25 cellular contexts compared by ENCODE assay signal in the genomic region with DNA sequence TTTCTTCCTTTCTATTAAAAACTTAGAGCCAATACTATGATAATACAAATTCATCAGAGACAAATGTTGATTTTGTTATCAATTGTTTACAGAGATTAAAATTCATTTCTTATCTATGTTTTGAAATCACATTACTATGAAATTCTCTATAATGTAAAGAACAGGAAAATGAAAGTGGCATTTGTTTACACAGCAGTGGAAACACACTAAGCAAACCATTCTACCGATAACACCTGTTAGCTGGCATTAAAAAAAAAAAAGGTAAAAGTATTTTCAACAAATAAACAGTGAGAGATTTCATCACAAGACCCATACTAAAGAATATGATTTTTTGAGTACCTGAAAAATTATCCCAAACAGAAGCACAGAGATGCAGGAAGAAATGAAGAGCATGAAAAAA. TPM values are rescaled to one million over a fixed set of nuclear protein-coding genes. Genes with fewer than 3 reads are reported as not detected.
DNase-seq lines count a peak whose midpoint lies in the region; ATAC-seq and FAIRE-seq lines count a peak whose summit lies in the region.
"Had no signal": no experiment of that assay in that cellular context is flagged by ENCODE, and none has a peak within 500 bp of the region (broad histone marks: within the 10 kb centered on the region; RNA-seq: fewer than 3 reads in every experiment).

No MANE protein-coding gene starts in this region.

- H3K4me1 Mint-ChIP-seq in central memory CD8-positive, alpha-beta T cell, result no peaks in the 10 kb centered on the region

- DNase-seq in NCI-H2029 (lab: John Stamatoyannopoulos, UW) (peak; percentile 3), NCI-H2029 treated with DMSO at 0.1 percent for 48 hours (lab: John Stamatoyannopoulos, UW) (no peak), NCI-H146 (lab: John Stamatoyannopoulos, UW) (peak; percentile 54), small intestine (no peak), NCI-H2081 treated with DMSO at 0.1 percent for 48 hours (lab: John Stamatoyannopoulos, UW) (no peak), left cardiac atrium (no peak)
- no peak for DNase-seq in central memory CD8-positive, alpha-beta T cell (ENCODE audit: low spot score in 2 of 2)
- DNase-seq: IMR-90, NCI-H1436, NCI-H69, T-helper 1 cell had no signal

- peak; percentile 55 for FAIRE-seq in small intestine (lab: Jason Lieb, UNC)
- FAIRE-seq: GM12892, GM18507, HTR-8/SVneo, RCC 7860 had no signal

- no peaks in the 10 kb centered on the region for H3K36me3 ChIP-seq in small intestine (ENCODE audit: control insufficient read depth in 2 of 2, insufficient read depth in 2 of 2, low read length in 2 of 2)
- H3K36me3 ChIP-seq: SJSA1 had no signal

- H3K36me3 Mint-ChIP-seq in central memory CD8-positive, alpha-beta T cell (ENCODE audit: insufficient read depth), result no peaks in the 10 kb centered on the region

- intact Hi-C loops in left cardiac atrium (cut with DNase I), result no loop called here

- H3K4me3 ChIP-seq in small intestine (ENCODE audit: low read depth in 1 of 2, low read length in 2 of 2), result no peak overlapping the region
- H3K4me3 ChIP-seq: SJSA1 had no signal

- H3K27me3 Mint-ChIP-seq in central memory CD8-positive, alpha-beta T cell, result peaks cover 38% of the 10 kb centered on the region

- H3K27me3 ChIP-seq in small intestine (ENCODE audit: control insufficient read depth in 2 of 2, insufficient read depth in 2 of 2, low read length in 2 of 2), result no peaks in the 10 kb centered on the region
- H3K27me3 ChIP-seq: SJSA1 had no signal

- no peak overlapping the region for H3K27ac ChIP-seq in small intestine (ENCODE audit: low read depth in 1 of 2, low read length in 1 of 2)
- H3K27ac ChIP-seq: C4-2B, KMS-11, SJSA1 had no signal

- H3K9me3 Mint-ChIP-seq in central memory CD8-positive, alpha-beta T cell, result no peaks in the 10 kb centered on the region

- no peak overlapping the region for H3K4me3 Mint-ChIP-seq in central memory CD8-positive, alpha-beta T cell

- peak overlapping the region; percentile 41 for H3K27ac Mint-ChIP-seq in central memory CD8-positive, alpha-beta T cell (ENCODE audit: low read depth)

- peaks cover 0 to 1% of the 10 kb centered on the region in 2 donors for H3K4me1 ChIP-seq in small intestine (ENCODE audit: control insufficient read depth in 2 of 2, insufficient read depth in 1 of 2, low read depth in 1 of 2, low read length in 1 of 2)

- ATAC-seq in central memory CD8-positive, alpha-beta T cell (replicated peaks; ENCODE audit: extremely low read depth, poor library complexity, severe bottlenecking), result no peak
- no peak for ATAC-seq in GM21576 (IDR thresholded peaks at IDR 0.05; ENCODE audit: unreplicated experiment)
- ATAC-seq in left cardiac atrium, result no peak
- ATAC-seq: HCT116, Right ventricle myocardium inferior had no signal

- WGBS in small intestine, 3 donors, result 10 to 59% (median 11%) methylated on average over 1 of the region's 1 CpG

- no peaks in the 10 kb centered on the region for H3K9me3 ChIP-seq in small intestine (ENCODE audit: control insufficient read depth, low read depth)
- H3K9me3 ChIP-seq: SJSA1 had no signal

RNA-seq across cellular contexts. Expression of gene CCDC70, which starts 4.8 kb away (rescaled TPM):
- polyA plus RNA-seq in small intestine, result not detected
- total RNA-seq in left cardiac atrium, result not detected
- total RNA-seq: G401, H1, IMR-90, MCF 10A, NCI-H460, Right ventricle myocardium inferior had no signal
- polyA plus RNA-seq: H1, IMR-90 had no signal

RNA-seq across cellular contexts. Expression of gene TMEM272, which starts 12.0 kb away (rescaled TPM):
- polyA plus RNA-seq in small intestine, result under 1 TPM in 2 of 3 donors, not detected in 1; 0.04 to 0.54 TPM
- 1 to 10 TPM in 1 of 2 donors, under 1 TPM in 1; 0.68 to 1.4 TPM for total RNA-seq in left cardiac atrium
- total RNA-seq: H1, IMR-90, MCF 10A, NCI-H460 had no signal
- polyA plus RNA-seq: IMR-90 had no signal

RNA-seq across cellular contexts. Expression of gene DHRS12, which starts 53.0 kb away (rescaled TPM):
- polyA plus RNA-seq in small intestine, result 10 to 100 TPM in 2 of 3 donors, 1 to 10 TPM in 1; 9.3 to 26.4 (median 14.6) TPM
- 10 to 100 TPM in 1 of 2 donors, 1 to 10 TPM in 1; 9.1 to 13.3 TPM for total RNA-seq in left cardiac atrium

Comparison
In these comparisons a context has a peak if more than half of its experiments do, and no peak if none do; other contexts are left out.
1. DNase-seq: peak in NCI-H2029 (single experiment) and NCI-H146 (single experiment); none in NCI-H2029 treated with DMSO at 0.1 percent for 48 hours (single experiment), central memory CD8-positive, alpha-beta T cell (0 of 2), small intestine (single experiment), NCI-H2081 treated with DMSO at 0.1 percent for 48 hours (single experiment) and left cardiac atrium (single experiment).